21 cellular contexts compared by ENCODE assay signal in genomic region chr13:52713894-52714293, GRCh38. TPM values are rescaled to one million over a fixed set of nuclear protein-coding genes. Genes with fewer than 3 reads are reported as not detected.
DNase-seq lines count a peak whose midpoint lies in the region; ATAC-seq and TF ChIP-seq lines count a peak whose summit lies in the region.
"Had no signal": no experiment of that assay in that cellular context is flagged by ENCODE, and none has a peak within 500 bp of the region (broad histone marks: within the 10 kb centered on the region; RNA-seq: fewer than 3 reads in every experiment).

No MANE protein-coding gene starts in this region.

- ATAC-seq in Right ventricle myocardium superior (ENCODE audit: poor library complexity) = peak; percentile 71
- no peak for ATAC-seq in CD4-positive, alpha-beta T cell (ENCODE audit: poor library complexity)
- ATAC-seq: stimulated activated memory B cell treated with anti-CD40 and anti-IgM and Interleukin-4, amounts not matched to agents 10 μg/mL and 1 μg/mL and 100 μg/mL, for 72 hours had no signal

- H3K4me3 ChIP-seq in CD8-positive, alpha-beta memory T cell (ENCODE audit: low read length) = no peak overlapping the region
- H3K4me3 ChIP-seq: SJCRH30 had no signal

- H3K36me3 ChIP-seq in CD8-positive, alpha-beta memory T cell (ENCODE audit: insufficient read depth, low read length) = no peaks in the 10 kb centered on the region
- H3K36me3 ChIP-seq: SJCRH30 had no signal

- H3K27me3 ChIP-seq in CD8-positive, alpha-beta memory T cell (ENCODE audit: insufficient read depth, low read length, poor library complexity, severe bottlenecking) = no peaks in the 10 kb centered on the region
- H3K27me3 ChIP-seq in CD4-positive, alpha-beta T cell (ENCODE audit: control insufficient read depth, insufficient read depth, low read length) = no peaks in the 10 kb centered on the region
- H3K27me3 ChIP-seq: SJCRH30 had no signal

- H3K4me3 Mint-ChIP-seq in CD14-positive monocyte (peak overlapping the region in 1 of 2 donors; percentile 59), neural crest cell (no peak overlapping the region)
- no peak overlapping the region for H3K4me3 Mint-ChIP-seq in CD8-positive, alpha-beta memory T cell
- no peak overlapping the region for H3K4me3 Mint-ChIP-seq in CD4-positive, alpha-beta T cell
- H3K4me3 Mint-ChIP-seq: activated naive CD8-positive, alpha-beta T cell; endodermal cell; H9; stimulated activated memory B cell treated with anti-CD40 and anti-IgM and Interleukin-4, amounts not matched to agents 10 μg/mL and 1 μg/mL and 100 μg/mL, for 72 hours; type B pancreatic cell had no signal

- H3K4me1 ChIP-seq in CD8-positive, alpha-beta memory T cell (ENCODE audit: insufficient read depth, low read length) = no peaks in the 10 kb centered on the region

- H3K36me3 Mint-ChIP-seq in CD14-positive monocyte (peaks cover 0 to 2% of the 10 kb centered on the region in 2 donors), neural crest cell (ENCODE audit: low read depth) (peaks cover 15% of the 10 kb centered on the region)
- peaks cover 0 to 20% (median 0%) of the 10 kb centered on the region in 3 donors for H3K36me3 Mint-ChIP-seq in CD8-positive, alpha-beta memory T cell
- no peaks in the 10 kb centered on the region for H3K36me3 Mint-ChIP-seq in CD4-positive, alpha-beta T cell (ENCODE audit: low read depth)
- H3K36me3 Mint-ChIP-seq: stimulated activated memory B cell treated with anti-CD40 and anti-IgM and Interleukin-4, amounts not matched to agents 10 μg/mL and 1 μg/mL and 100 μg/mL, for 72 hours; type B pancreatic cell had no signal

- CTCF ChIA-PET in CD8-positive, alpha-beta memory T cell (lab: Charles Lee) = interaction anchor here (1.2 kb wide), 1 partner anchor 8 kb away, joined by 5 read pairs; no protein-coding TSS in a partner anchor
- CTCF ChIA-PET in CD4-positive, alpha-beta T cell (lab: Charles Lee) = no interaction called here

- TF ChIP-seq CTCF in CD14-positive monocyte (IDR thresholded peaks at IDR 0.05) = no peak
- no peak for TF ChIP-seq CTCF in neural crest cell (conservative IDR thresholded peaks at IDR 0.05)
- TF ChIP-seq CTCF in GM10266 (IDR thresholded peaks at IDR 0.05; ENCODE audit: control insufficient read depth, insufficient read depth, low read depth, missing control alignments) = no peak
- no peak for TF ChIP-seq CTCF in CD4-positive, alpha-beta T cell (IDR thresholded peaks at IDR 0.05)

- H3K9me3 Mint-ChIP-seq in CD14-positive monocyte (peaks cover 9 to 25% (median 13%) of the 10 kb centered on the region in 7 donors), neural crest cell (peaks cover 10% of the 10 kb centered on the region)
- peaks cover 8 to 23% (median 16%) of the 10 kb centered on the region in 5 donors for H3K9me3 Mint-ChIP-seq in CD8-positive, alpha-beta memory T cell
- no peaks in the 10 kb centered on the region for H3K9me3 Mint-ChIP-seq in CD4-positive, alpha-beta T cell

- H3K27me3 Mint-ChIP-seq in CD14-positive monocyte (ENCODE audit: low read depth in 3 of 3) (peaks cover 3 to 7% (median 5%) of the 10 kb centered on the region in 3 donors), neural crest cell (ENCODE audit: low read depth) (no peaks in the 10 kb centered on the region)
- peaks cover 15 to 28% of the 10 kb centered on the region in 2 donors for H3K27me3 Mint-ChIP-seq in CD8-positive, alpha-beta memory T cell
- H3K27me3 Mint-ChIP-seq in CD4-positive, alpha-beta T cell = peaks cover 7% of the 10 kb centered on the region

- POLR2A ChIA-PET in CD8-positive, alpha-beta memory T cell (lab: Charles Lee) = no interaction called here
- POLR2A ChIA-PET in CD4-positive, alpha-beta T cell (lab: Charles Lee) = no interaction called here

- peak overlapping the region in 5 of 7 donors; percentile 43 to 77 (median 61) for H3K27ac Mint-ChIP-seq in CD14-positive monocyte
- peak overlapping the region; percentile 32 for H3K27ac Mint-ChIP-seq in neural crest cell (ENCODE audit: unreplicated experiment)
- no peak overlapping the region for H3K27ac Mint-ChIP-seq in CD8-positive, alpha-beta memory T cell
- H3K27ac Mint-ChIP-seq in CD4-positive, alpha-beta T cell = no peak overlapping the region
- H3K27ac Mint-ChIP-seq: activated naive CD8-positive, alpha-beta T cell; endodermal cell; stimulated activated memory B cell treated with anti-CD40 and anti-IgM and Interleukin-4, amounts not matched to agents 10 μg/mL and 1 μg/mL and 100 μg/mL, for 72 hours; type B pancreatic cell had no signal

- intact Hi-C loops in CD14-positive monocyte (cut with micrococcal nuclease) (no loop called here), Right ventricle myocardium superior (cut with DNase I) (no loop called here)
- intact Hi-C loops in CD4-positive, alpha-beta T cell (cut with DNase I, micrococcal nuclease) = no loop called here

- H3K4me1 Mint-ChIP-seq in CD14-positive monocyte = peaks cover 22% of the 10 kb centered on the region
- H3K4me1 Mint-ChIP-seq in neural crest cell = peaks cover 4% of the 10 kb centered on the region
- H3K4me1 Mint-ChIP-seq in CD8-positive, alpha-beta memory T cell = no peaks in the 10 kb centered on the region
- no peaks in the 10 kb centered on the region for H3K4me1 Mint-ChIP-seq in CD4-positive, alpha-beta T cell (ENCODE audit: low read depth)
- H3K4me1 Mint-ChIP-seq: stimulated activated memory B cell treated with anti-CD40 and anti-IgM and Interleukin-4, amounts not matched to agents 10 μg/mL and 1 μg/mL and 100 μg/mL, for 72 hours had no signal

- DNase-seq in CD14-positive monocyte (ENCODE audit: low spot score) = peak; percentile 50
- peak; percentile 33 for DNase-seq in SKM-1 (lab: John Stamatoyannopoulos, UW; ENCODE audit: unreplicated experiment)
- peak; percentile 63 for DNase-seq in Right ventricle myocardium superior
- no peak for DNase-seq in neural crest cell (ENCODE audit: low read depth, low spot score)
- DNase-seq in DMS79 treated with DMSO at 0.1 percent for 48 hours (lab: John Stamatoyannopoulos, UW) = no peak
- no peak for DNase-seq in CD8-positive, alpha-beta memory T cell
- no peak for DNase-seq in GM10266 (ENCODE audit: extremely low spot score)
- DNase-seq in CD4-positive, alpha-beta T cell = no peak
- DNase-seq: activated CD4-positive, alpha-beta T cell treated with anti-CD3 and anti-CD28 coated beads, Interleukin-2, amount 50 U/mL, for 1 hour; activated T-cell treated with anti-CD3 and anti-CD28 coated beads, Interleukin-2, amount 50 U/mL, for 1 hour; endodermal cell; H9; NCI-H1105 treated with DMSO at 0.1 percent for 48 hours; NCI-H226; occipital lobe; SJCRH30 had no signal

- no peak overlapping the region for H3K27ac ChIP-seq in CD8-positive, alpha-beta memory T cell (ENCODE audit: low read depth, low read length)
- H3K27ac ChIP-seq in CD4-positive, alpha-beta T cell (ENCODE audit: low read depth, low read length) = no peak overlapping the region
- H3K27ac ChIP-seq: SJCRH30 had no signal

- H3K9me3 ChIP-seq in CD8-positive, alpha-beta memory T cell (ENCODE audit: low read length) = no peaks in the 10 kb centered on the region
- no peaks in the 10 kb centered on the region for H3K9me3 ChIP-seq in CD4-positive, alpha-beta T cell (ENCODE audit: control insufficient read depth, low read length)
- H3K9me3 ChIP-seq: SJCRH30 had no signal

RNA-seq across cellular contexts. Expression of gene CNMD, which starts 25.7 kb away (rescaled TPM):
- polyA plus RNA-seq in CD14-positive monocyte = not detected
- total RNA-seq in Right ventricle myocardium superior (not detected), neural crest cell (2.4 and 2.8 TPM in 2 replicates)
- total RNA-seq in CD8-positive, alpha-beta memory T cell = not detected
- not detected for polyA plus RNA-seq in CD8-positive, alpha-beta memory T cell
- not detected for total RNA-seq in CD4-positive, alpha-beta T cell
- total RNA-seq: fibroblast of villous mesenchyme, SJCRH30 had no signal
- polyA plus RNA-seq: AG04450 had no signal

Comparison
In these comparisons a context has a peak if more than half of its experiments do, and no peak if none do; other contexts are left out.
1. DNase-seq: peak in CD14-positive monocyte (single experiment), SKM-1 (single experiment) and Right ventricle myocardium superior (single experiment); none in neural crest cell (single experiment), DMS79 treated with DMSO at 0.1 percent for 48 hours (single experiment), CD8-positive, alpha-beta memory T cell (0 of 5), GM10266 (single experiment) and CD4-positive, alpha-beta T cell (0 of 10).
2. H3K27ac Mint-ChIP-seq: peak in CD14-positive monocyte (5 of 7) and neural crest cell (single experiment); none in CD8-positive, alpha-beta memory T cell (0 of 8) and CD4-positive, alpha-beta T cell (single experiment).